Comparison of ENCODE assay signal across 17 cellular contexts in the genomic region with DNA sequence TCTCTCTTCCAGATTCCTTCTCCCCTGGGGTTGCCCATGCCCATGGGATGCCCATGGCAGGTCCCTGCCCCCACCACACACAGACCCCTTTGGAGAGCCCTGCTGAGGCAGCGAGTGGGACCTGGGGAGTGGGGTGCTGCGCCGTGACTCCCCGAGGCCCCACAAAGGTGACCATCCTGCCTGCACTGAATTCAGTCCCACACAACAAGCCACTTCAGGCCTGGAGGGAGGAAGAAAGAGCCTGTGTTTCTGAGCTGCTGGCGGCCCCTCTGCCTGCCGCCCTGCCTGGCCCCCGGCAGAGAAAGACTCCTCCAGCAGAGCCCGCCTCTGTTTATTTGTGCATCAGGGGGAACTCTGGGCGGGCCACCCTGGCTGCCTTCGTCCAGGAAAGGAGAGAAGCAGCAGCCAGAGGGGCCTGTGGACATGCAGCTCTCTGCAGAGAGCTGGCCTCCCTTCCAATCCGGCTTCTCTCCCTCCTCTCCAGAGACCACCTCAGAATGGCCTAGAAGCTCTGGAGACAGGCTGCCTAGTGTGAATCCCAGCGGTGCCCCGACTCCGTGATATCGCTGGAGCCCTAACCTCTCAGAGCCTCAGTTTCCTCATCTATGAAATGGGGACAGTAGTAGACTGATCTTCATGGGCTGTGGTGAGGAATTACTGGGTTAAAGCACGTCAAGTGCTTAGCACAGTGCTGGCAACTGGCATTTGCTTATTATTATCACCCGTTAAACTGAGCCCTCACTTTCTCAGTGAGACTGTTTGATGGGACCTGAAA.
DNase-seq lines count a peak whose midpoint lies in the region; ATAC-seq and TF ChIP-seq lines count a peak whose summit lies in the region.
"Had no signal": no experiment of that assay in that cellular context is flagged by ENCODE, and none has a peak within 500 bp of the region (broad histone marks: within the 10 kb centered on the region; RNA-seq: fewer than 3 reads in every experiment).

No MANE protein-coding gene starts in this region.

- H2BK20ac ChIP-seq in H9 (ENCODE audit: low read depth, low read length, poor library complexity, severe bottlenecking) = no peak overlapping the region

- no peaks in the 10 kb centered on the region for H3K27me3 ChIP-seq in H9 (ENCODE audit: insufficient read depth, low read length)
- no peaks in the 10 kb centered on the region for H3K27me3 ChIP-seq in mesenchymal stem cell (ENCODE audit: control insufficient read depth in 1 of 2, insufficient read depth in 1 of 2, low read length in 2 of 2)
- no peaks in the 10 kb centered on the region for H3K27me3 ChIP-seq in trophoblast cell (ENCODE audit: insufficient read depth, low read length)
- H3K27me3 ChIP-seq: BLaER1 treated with 17β-estradiol and CSF1 and Interleukin-3, amounts not matched to agents 10 nM and 100 nM had no signal

- H3K4me3 ChIP-seq in mesenchymal stem cell (ENCODE audit: insufficient read depth in 1 of 2, low read depth in 1 of 2, low read length in 2 of 2) (no peak overlapping the region), trophoblast cell (ENCODE audit: low read depth, low read length) (no peak overlapping the region)
- H3K4me3 ChIP-seq: BLaER1 treated with 17β-estradiol and CSF1 and Interleukin-3, amounts not matched to agents 10 nM and 100 nM had no signal

- H3K23ac ChIP-seq in H9 (ENCODE audit: insufficient read length, low read depth, low read length) (no peak overlapping the region), mesenchymal stem cell (ENCODE audit: low read length in 2 of 2) (no peak overlapping the region), trophoblast cell (ENCODE audit: low read length) (no peak overlapping the region)

- WGBS in H9 (ENCODE audit: extremely low coverage, insufficient read length, low lambda C conversion rate) = no CpG with 5 or more reads among the region's 17 CpGs
- 60% methylated on average over 15 of the region's 17 CpGs for WGBS in mesenchymal stem cell
- no CpG with 5 or more reads among the region's 17 CpGs for WGBS in trophoblast cell (ENCODE audit: extremely low coverage, insufficient coverage, insufficient read length)

- H3K56ac ChIP-seq in H9 (ENCODE audit: insufficient read length, low read depth, low read length) = no peak overlapping the region

- ATAC-seq in GM18511 (IDR thresholded peaks at IDR 0.05; ENCODE audit: unreplicated experiment) = no peak
- ATAC-seq: PC-3 had no signal

- H3K36me3 ChIP-seq in mesenchymal stem cell (ENCODE audit: control insufficient read depth in 1 of 2, insufficient read depth in 2 of 2, low read depth in 1 of 2, low read length in 2 of 2) (peaks cover 0 to 43% of the 10 kb centered on the region in 2 experiments), trophoblast cell (ENCODE audit: control insufficient read depth in 1 of 2, insufficient read depth in 2 of 2, low read length in 2 of 2) (peaks cover 10 to 13% of the 10 kb centered on the region in 2 experiments)

- no peak overlapping the region for H2BK12ac ChIP-seq in H9 (ENCODE audit: insufficient read length, low read depth, low read length)
- H2BK12ac ChIP-seq in mesenchymal stem cell (ENCODE audit: low read length in 2 of 2) = peak overlapping the region in 1 of 2 experiments; percentile 59
- peak overlapping the region; percentile 78 for H2BK12ac ChIP-seq in trophoblast cell (ENCODE audit: low read length)

- H3K27ac ChIP-seq in H9 (ENCODE audit: insufficient read length, low read depth, low read length) (no peak overlapping the region), mesenchymal stem cell (ENCODE audit: low read length, poor library complexity, severe bottlenecking) (no peak overlapping the region), trophoblast cell (ENCODE audit: low read depth, low read length) (peak overlapping the region; percentile 82)
- H3K27ac ChIP-seq: BLaER1 treated with 17β-estradiol and CSF1 and Interleukin-3, amounts not matched to agents 10 nM and 100 nM had no signal

- H2AK5ac ChIP-seq in H9 (ENCODE audit: insufficient read length, low read length) (no peak overlapping the region), mesenchymal stem cell (ENCODE audit: low read length, severe bottlenecking) (peak overlapping the region; percentile 28), trophoblast cell (ENCODE audit: low read length) (peak overlapping the region; percentile 74)

- H3K4me2 ChIP-seq in H9 (ENCODE audit: insufficient read depth, insufficient read length, low read length) (no peak overlapping the region), mesenchymal stem cell (ENCODE audit: low read length, poor library complexity, severe bottlenecking) (no peak overlapping the region), trophoblast cell (ENCODE audit: low read length) (peak overlapping the region; percentile 7)
- H3K4me2 ChIP-seq: BLaER1 treated with 17β-estradiol and CSF1 and Interleukin-3, amounts not matched to agents 10 nM and 100 nM had no signal

- H2AFZ ChIP-seq in H9 (ENCODE audit: low read length) (no peak overlapping the region), mesenchymal stem cell (ENCODE audit: low read depth, low read length) (no peak overlapping the region), trophoblast cell (ENCODE audit: insufficient read depth, low read length, poor library complexity) (no peak overlapping the region)

- H3K79me1 ChIP-seq in H9 (ENCODE audit: insufficient read depth, low read depth, low read length, poor library complexity, severe bottlenecking) (no peaks in the 10 kb centered on the region), mesenchymal stem cell (replicated peaks; ENCODE audit: low read length, poor library complexity, severe bottlenecking) (peaks cover 2% of the 10 kb centered on the region), trophoblast cell (ENCODE audit: low read length) (peaks cover 23% of the 10 kb centered on the region)

- H3T11ph ChIP-seq in H9 (ENCODE audit: low read length) = no peak overlapping the region

- peak overlapping the region in 2 of 3 experiments; percentile 28 to 88; a peak in 1 of 7 replicates for H3K27ac Mint-ChIP-seq in H9

- H3K27me3 Mint-ChIP-seq in H9 (ENCODE audit: low read depth) = peaks cover 5% of the 10 kb centered on the region

- H3K9me3 ChIP-seq in H9 (ENCODE audit: control insufficient read depth, low read depth, low read length) (no peaks in the 10 kb centered on the region), mesenchymal stem cell (ENCODE audit: control insufficient read depth, low read length) (no peaks in the 10 kb centered on the region), trophoblast cell (ENCODE audit: insufficient read depth, low read depth, low read length) (peaks cover 7% of the 10 kb centered on the region)
- H3K9me3 ChIP-seq: BLaER1 treated with 17β-estradiol and CSF1 and Interleukin-3, amounts not matched to agents 10 nM and 100 nM had no signal

- no peaks in the 10 kb centered on the region for H3K23me2 ChIP-seq in H9 (ENCODE audit: insufficient read length, low read depth, low read length, poor library complexity, severe bottlenecking)

- H2BK15ac ChIP-seq in H9 (ENCODE audit: low read depth, low read length) = no peak overlapping the region
- H2BK15ac ChIP-seq in mesenchymal stem cell (ENCODE audit: low read depth, poor library complexity, severe bottlenecking) = no peak overlapping the region

- H3K9me3 Mint-ChIP-seq in H9 = no peaks in the 10 kb centered on the region; a peak in 2 of 5 replicates
- H3K9me3 Mint-ChIP-seq: CD8-positive, alpha-beta memory T cell had no signal

- H3K9ac ChIP-seq in H9 (ENCODE audit: extremely low read depth, insufficient read length, low read length) (no peak overlapping the region), mesenchymal stem cell (ENCODE audit: low read length) (no peak overlapping the region), trophoblast cell (ENCODE audit: low read length) (no peak overlapping the region)
- H3K9ac ChIP-seq: BLaER1 treated with 17β-estradiol and CSF1 and Interleukin-3, amounts not matched to agents 10 nM and 100 nM had no signal

- H4K8ac ChIP-seq in H9 (replicated peaks; ENCODE audit: insufficient read length, low read depth, low read length) (no peak overlapping the region), mesenchymal stem cell (ENCODE audit: low read length) (no peak overlapping the region), trophoblast cell (ENCODE audit: low read depth, low read length) (peak overlapping the region; percentile 72)

- peak overlapping the region; percentile 46 for H4K12ac ChIP-seq in trophoblast cell (ENCODE audit: low read depth, low read length)

- no peaks in the 10 kb centered on the region for H4K20me1 ChIP-seq in H9 (ENCODE audit: control insufficient read depth, insufficient read depth, insufficient read length)

- no peak overlapping the region for H3K18ac ChIP-seq in H9 (ENCODE audit: insufficient read length, low read depth, low read length)
- H3K18ac ChIP-seq in mesenchymal stem cell (ENCODE audit: low read depth in 1 of 2, low read length in 2 of 2) = peak overlapping the region; percentile 54 to 58
- peak overlapping the region; percentile 72 for H3K18ac ChIP-seq in trophoblast cell (ENCODE audit: low read length)

- H4K5ac ChIP-seq in H9 (ENCODE audit: insufficient read length, low read depth, low read length) = no peak overlapping the region

- no peak for TF ChIP-seq CTCF in H9 (conservative IDR thresholded peaks at IDR 0.05)

- H3K4me3 Mint-ChIP-seq in H9 = no peak overlapping the region
- H3K4me3 Mint-ChIP-seq: CD8-positive, alpha-beta memory T cell had no signal

- no peak overlapping the region for H4K91ac ChIP-seq in H9 (ENCODE audit: insufficient read length, low read depth, low read length)
- H4K91ac ChIP-seq in mesenchymal stem cell (ENCODE audit: low read length) = peak overlapping the region; percentile 5
- H4K91ac ChIP-seq in trophoblast cell (ENCODE audit: low read depth, low read length) = peak overlapping the region; percentile 89

- no peaks in the 10 kb centered on the region for H3K36me3 Mint-ChIP-seq in H9 (ENCODE audit: insufficient read depth in 1 of 3, low read depth in 3 of 3)
- H3K36me3 Mint-ChIP-seq: CD8-positive, alpha-beta memory T cell had no signal

- H3K4ac ChIP-seq in H9 (ENCODE audit: low read depth, low read length) (no peak overlapping the region), mesenchymal stem cell (ENCODE audit: low read depth in 1 of 2, low read length in 2 of 2) (no peak overlapping the region), trophoblast cell (ENCODE audit: low read depth, low read length) (peak overlapping the region; percentile 49)

- no peak overlapping the region for H2BK5ac ChIP-seq in H9 (ENCODE audit: insufficient read length, low read length)
- no peak overlapping the region for H2BK5ac ChIP-seq in mesenchymal stem cell (ENCODE audit: low read depth, low read length, poor library complexity, severe bottlenecking)
- H2BK5ac ChIP-seq in trophoblast cell (ENCODE audit: low read depth, low read length, poor library complexity) = peak overlapping the region; percentile 79

- H3K14ac ChIP-seq in H9 (ENCODE audit: insufficient read depth, low read length) (no peak overlapping the region; the same call in 1 of the 2 replicates), mesenchymal stem cell (ENCODE audit: low read length in 2 of 2) (no peak overlapping the region), trophoblast cell (ENCODE audit: low read length) (peak overlapping the region; percentile 75)

- no peaks in the 10 kb centered on the region for H3K79me2 ChIP-seq in H9 (ENCODE audit: insufficient read depth, low read length)
- H3K79me2 ChIP-seq in trophoblast cell (ENCODE audit: control insufficient read depth, insufficient read depth, low read length, poor library complexity) = peaks cover 2% of the 10 kb centered on the region

- H3K4me1 ChIP-seq in H9 (ENCODE audit: insufficient read depth, low read length) (0 out of 2 replicates have a peak, but pooled peaks cover 3% of the 10 kb centered on the region), mesenchymal stem cell (ENCODE audit: control insufficient read depth, insufficient read depth, low read depth, low read length) (peaks cover 50% of the 10 kb centered on the region), trophoblast cell (ENCODE audit: control insufficient read depth in 1 of 2, insufficient read depth in 2 of 2, low read length in 2 of 2) (peaks cover 32 to 46% of the 10 kb centered on the region in 2 experiments)

- H3K4me1 Mint-ChIP-seq in H9 = peaks cover 32 to 52% of the 10 kb centered on the region in 2 experiments
- H3K4me1 Mint-ChIP-seq: CD8-positive, alpha-beta memory T cell had no signal

- H2BK120ac ChIP-seq in H9 (ENCODE audit: low read depth, low read length, poor library complexity, severe bottlenecking) (no peak overlapping the region), mesenchymal stem cell (ENCODE audit: low read depth, low read length) (no peak overlapping the region), trophoblast cell (ENCODE audit: insufficient read depth, low read length, poor library complexity) (peak overlapping the region; percentile 83)

- peak; percentile 71 for DNase-seq in ELF-1 (ENCODE audit: low read depth, low spot score)
- DNase-seq in H9 = no peak
- no peak for DNase-seq in mesenchymal stem cell
- no peak for DNase-seq in trophoblast cell
- no peak for DNase-seq in NCI-H82 (lab: John Stamatoyannopoulos, UW)
- DNase-seq in cortex of kidney (lab: John Stamatoyannopoulos, UW) = no peak
- DNase-seq: CD8-positive, alpha-beta memory T cell; DMS79 treated with DMSO at 0.1 percent for 48 hours; H7; NCI-H187; NCI-H2107; NCI-H2227 treated with DMSO at 0.1 percent for 48 hours; NCI-H524; PC-3; RPMI8226 had no signal
